Comparison of ENCODE assay signal across 7 cellular contexts in the genomic region with DNA sequence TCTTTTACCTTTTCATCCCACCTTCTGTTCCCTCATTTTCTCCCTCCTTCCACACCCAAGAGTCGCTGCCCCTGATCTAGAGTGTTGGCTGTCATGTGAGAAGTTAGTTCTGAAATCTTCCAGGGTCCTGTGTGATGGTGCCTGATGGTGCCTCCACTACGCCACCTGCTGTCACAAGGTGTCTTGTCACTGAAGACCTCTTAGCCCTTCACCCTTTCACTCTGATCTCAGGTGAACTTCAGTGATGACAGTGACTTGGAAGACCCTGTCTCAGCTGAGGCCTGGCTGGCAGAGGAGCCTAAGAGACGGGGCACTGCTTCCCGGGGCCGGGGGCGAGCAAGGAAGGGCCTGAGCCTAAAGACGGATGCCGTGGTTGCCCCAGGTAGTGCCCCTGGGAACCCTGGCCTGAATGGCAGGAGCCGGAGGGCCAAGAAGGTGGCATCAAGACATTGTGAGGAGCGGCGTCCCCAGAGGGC. TPM values are rescaled to one million over a fixed set of nuclear protein-coding genes. Genes with fewer than 3 reads are reported as not detected.
DNase-seq lines count a peak whose midpoint lies in the region; ATAC-seq, FAIRE-seq and TF ChIP-seq lines count a peak whose summit lies in the region.

No MANE protein-coding gene starts in this region.

- ATAC-seq in HepG2 (peak; percentile 84), HG03520 (IDR thresholded peaks at IDR 0.05; ENCODE audit: unreplicated experiment) (no peak)

- CTCF ChIA-PET in HepG2 (lab: Yijun Ruan, JAX; ENCODE audit: low intra/inter-chr PET ratio, low total read pairs), result interaction anchor here (1.3 to 4.5 kb wide), 2 partner anchors 75 to 129 kb away, joined by 3 to 66 read pairs; no protein-coding TSS in a partner anchor

- BruUV-seq in HepG2 (replicated peaks; lab: Mats Ljungman, UMichigan), result no TSS peak

- H3K9me3 ChIP-seq in colonic mucosa (no peaks in the 10 kb centered on the region), HepG2 (ENCODE audit: low read length) (no peaks in the 10 kb centered on the region)

- no peak for TF ChIP-seq POLR2A in HepG2 (IDR thresholded peaks at IDR 0.05; ENCODE audit: insufficient read depth in 1 of 2, low read depth in 2 of 2, low read length in 2 of 2)

- peak; percentile 83 for DNase-seq in GM12865 (ENCODE audit: low read depth)
- peak; percentile 2 for DNase-seq in NCI-H1105 (lab: John Stamatoyannopoulos, UW)
- peak; percentile 72 for DNase-seq in activated CD4-positive, alpha-beta T cell treated with anti-CD3 and anti-CD28 coated beads for 48 hours
- DNase-seq in colonic mucosa, result peak; percentile 74
- peak; percentile 38 for DNase-seq in HepG2 (ENCODE audit: low spot score)
- peak; percentile 43 for DNase-seq in stimulated activated CD8-positive, alpha-beta memory T cell treated with anti-CD3 and anti-CD28 coated beads, Interleukin-12 subunit alpha, Interleukin-12 subunit beta, amount 100 ng/mL, for 4 hours (ENCODE audit: low read depth)

- no peaks in the 10 kb centered on the region for H4K20me1 ChIP-seq in HepG2 (ENCODE audit: insufficient read depth, low read length)

- 68% methylated on average over 10 of the region's 11 CpGs for WGBS in HepG2 (ENCODE audit: low lambda C conversion rate)

- H3K27me3 ChIP-seq in colonic mucosa (no peaks in the 10 kb centered on the region), HepG2 (ENCODE audit: control insufficient read depth in 1 of 2, insufficient read depth in 2 of 2, low read length in 2 of 2) (no peaks in the 10 kb centered on the region)

- no peaks in the 10 kb centered on the region for H3K36me3 ChIP-seq in colonic mucosa
- peaks cover 21 to 67% of the 10 kb centered on the region in 2 experiments for H3K36me3 ChIP-seq in HepG2 (replicated peaks in 1 of 2; ENCODE audit: control insufficient read depth in 1 of 2, insufficient read depth in 2 of 2, low read length in 2 of 2)

- peak; percentile 67 for TF ChIP-seq CTCF in GM12865 (IDR thresholded peaks at IDR 0.05; ENCODE audit: insufficient read depth, low read depth, low read length, missing control alignments)
- TF ChIP-seq CTCF in colonic mucosa (IDR thresholded peaks at IDR 0.05), result peak; percentile 73
- peak; percentile 82 for TF ChIP-seq CTCF in HepG2 (CRISPR knock-in tag; IDR thresholded peaks at IDR 0.05)

- H3K9ac ChIP-seq in colonic mucosa (ENCODE audit: low read depth in 2 of 2, low read length in 2 of 2) (no peak overlapping the region), HepG2 (ENCODE audit: insufficient read depth, low read depth, low read length) (no peak overlapping the region)

- H3K4me2 ChIP-seq in HepG2 (ENCODE audit: low read depth, low read length), result no peak overlapping the region

- POLR2A ChIA-PET in HepG2 (lab: Yijun Ruan, JAX), result no interaction called here

- FAIRE-seq in HepG2 (lab: Jason Lieb, UNC), result peak; percentile 89

- H3K27ac ChIP-seq in colonic mucosa (no peak overlapping the region), HepG2 (ENCODE audit: extremely low read length, insufficient read depth, low read length) (no peak overlapping the region)

- no peaks in the 10 kb centered on the region for H3K79me2 ChIP-seq in HepG2 (ENCODE audit: insufficient read depth, low read length)

- H2AFZ ChIP-seq in HepG2 (ENCODE audit: low read length), result no peak overlapping the region

- no peak for TF ChIP-seq EP300 in HepG2 (IDR thresholded peaks at IDR 0.05; ENCODE audit: low read depth in 2 of 2, low read length in 2 of 2)
- TF ChIP-seq EP300 in HepG2 (CRISPR knock-in tag; IDR thresholded peaks at IDR 0.05; ENCODE audit: borderline replicate concordance), result no peak

- TF ChIP-seq RAD21 in HepG2 (CRISPR knock-in tag; IDR thresholded peaks at IDR 0.05), result peak; percentile 66

- no peaks in the 10 kb centered on the region for H3K4me1 ChIP-seq in colonic mucosa
- no peaks in the 10 kb centered on the region for H3K4me1 ChIP-seq in HepG2 (ENCODE audit: insufficient read depth, low read length)

- in situ Hi-C loops in HepG2 (cut with HindIII; ENCODE audit: extremely low pct_ligation_motif_present, low pct_unique_long_range_greater_than_20kb), result loop anchor here (5.0 kb wide), 1 partner anchor 75 kb away; no protein-coding TSS in a partner anchor

- intact Hi-C loops in colonic mucosa (cut with DNase I), result loop anchor here (2.0 kb wide), 1 partner anchor 73 kb away; no protein-coding TSS in a partner anchor
- intact Hi-C loops in HepG2 (cut with micrococcal nuclease; ENCODE audit: unreplicated experiment), result loop anchor here (1.0 to 5.0 kb wide), 2 partner anchors 74 to 130 kb away; no protein-coding TSS in a partner anchor

- H3K4me3 ChIP-seq in GM12865 (ENCODE audit: low read depth, low read length) (no peak overlapping the region), colonic mucosa (no peak overlapping the region), HepG2 (replicated peaks in 1 of 3; ENCODE audit: insufficient read depth in 1 of 3, low read depth in 2 of 3, low read length in 3 of 3) (no peak overlapping the region)

RNA-seq across cellular contexts. Expression of gene PFDN5, which starts 7.6 kb away (rescaled TPM):
- 100 to 1,000 TPM; 247 to 305 TPM for total RNA-seq in colonic mucosa
- total RNA-seq in HepG2 (2016; rRNA removed; fragmentation: Illumina TruSeq; extraction: Trizol), result 462 and 578 TPM in 2 replicates
- total RNA-seq in HepG2 (2016; cell fraction: cytosol; rRNA removed; fragmentation: Illumina TruSeq; extraction: Trizol; ENCODE audit: low read depth), result 461 and 472 TPM in 2 replicates
- 478 and 604 TPM in 2 replicates for total RNA-seq in HepG2 (2016; cell fraction: insoluble cytoplasmic fraction; rRNA removed; fragmentation: Illumina TruSeq; extraction: Trizol)
- total RNA-seq in HepG2 (2016; cell fraction: membrane; rRNA removed; fragmentation: Illumina TruSeq; extraction: Trizol), result 502 and 534 TPM in 2 replicates
- 239 and 246 TPM in 2 replicates for total RNA-seq in HepG2 (2016; cell fraction: nucleus; rRNA removed; fragmentation: Illumina TruSeq; extraction: Trizol)
- polyA plus RNA-seq in HepG2 (2011; rRNA removed), result 440 and 449 TPM in 2 replicates
- 513 and 623 TPM in 2 replicates for polyA plus RNA-seq in HepG2 (2011; cell fraction: cytosol; rRNA removed)
- polyA plus RNA-seq in HepG2 (2011; cell fraction: nucleus; rRNA removed), result 505 and 601 TPM in 2 replicates
- polyA plus RNA-seq in HepG2 (2012), result 398 and 423 TPM in 2 replicates
- 472 and 500 TPM in 2 replicates for polyA plus RNA-seq in HepG2 (2016; cell fraction: cytosol; fragmentation: Illumina TruSeq; extraction: Trizol; ENCODE audit: low read depth)
- polyA plus RNA-seq in HepG2 (2016; cell fraction: insoluble cytoplasmic fraction; fragmentation: Illumina TruSeq; extraction: Trizol; ENCODE audit: low read depth), result 484 and 533 TPM in 2 replicates
- 441 and 460 TPM in 2 replicates for polyA plus RNA-seq in HepG2 (2016; cell fraction: membrane; fragmentation: Illumina TruSeq; extraction: Trizol; ENCODE audit: low read depth)
- polyA plus RNA-seq in HepG2 (2016; cell fraction: nucleus; fragmentation: Illumina TruSeq; extraction: Trizol; ENCODE audit: insufficient read depth, low read depth), result 433 and 469 TPM in 2 replicates
- 90.5 and 285 TPM in 2 replicates for polyA minus RNA-seq in HepG2 (2011; rRNA and poly(A)+ RNA removed; ENCODE audit: low replicate concordance)
- polyA minus RNA-seq in HepG2 (2011; cell fraction: cytosol; rRNA and poly(A)+ RNA removed), result 52.1 and 57.1 TPM in 2 replicates
- 96.6 and 129 TPM in 2 replicates for polyA minus RNA-seq in HepG2 (2011; cell fraction: nucleus; rRNA and poly(A)+ RNA removed)

RNA-seq across cellular contexts. Expression of gene MYG1, which starts 11.7 kb away (rescaled TPM):
- 10 to 100 TPM; 37.4 to 60.6 TPM for total RNA-seq in colonic mucosa
- total RNA-seq in HepG2 (2016; rRNA removed; fragmentation: Illumina TruSeq; extraction: Trizol), result 58.0 and 62.6 TPM in 2 replicates
- total RNA-seq in HepG2 (2016; cell fraction: cytosol; rRNA removed; fragmentation: Illumina TruSeq; extraction: Trizol; ENCODE audit: low read depth), result 35.2 and 36.5 TPM in 2 replicates
- 58.1 and 59.2 TPM in 2 replicates for total RNA-seq in HepG2 (2016; cell fraction: insoluble cytoplasmic fraction; rRNA removed; fragmentation: Illumina TruSeq; extraction: Trizol)
- total RNA-seq in HepG2 (2016; cell fraction: membrane; rRNA removed; fragmentation: Illumina TruSeq; extraction: Trizol), result 45.1 and 51.7 TPM in 2 replicates
- total RNA-seq in HepG2 (2016; cell fraction: nucleus; rRNA removed; fragmentation: Illumina TruSeq; extraction: Trizol), result 28.7 and 35.7 TPM in 2 replicates
- 38.6 and 40.7 TPM in 2 replicates for polyA plus RNA-seq in HepG2 (2011; rRNA removed)
- 42.9 and 57.6 TPM in 2 replicates for polyA plus RNA-seq in HepG2 (2011; cell fraction: cytosol; rRNA removed)
- polyA plus RNA-seq in HepG2 (2011; cell fraction: nucleus; rRNA removed), result 32.2 and 36.0 TPM in 2 replicates
- 21.3 and 34.6 TPM in 2 replicates for polyA plus RNA-seq in HepG2 (2012)
- polyA plus RNA-seq in HepG2 (2016; cell fraction: cytosol; fragmentation: Illumina TruSeq; extraction: Trizol; ENCODE audit: low read depth), result 38.0 and 47.5 TPM in 2 replicates
- 49.2 and 59.1 TPM in 2 replicates for polyA plus RNA-seq in HepG2 (2016; cell fraction: insoluble cytoplasmic fraction; fragmentation: Illumina TruSeq; extraction: Trizol; ENCODE audit: low read depth)
- polyA plus RNA-seq in HepG2 (2016; cell fraction: membrane; fragmentation: Illumina TruSeq; extraction: Trizol; ENCODE audit: low read depth), result 39.2 and 41.9 TPM in 2 replicates
- 54.0 and 73.0 TPM in 2 replicates for polyA plus RNA-seq in HepG2 (2016; cell fraction: nucleus; fragmentation: Illumina TruSeq; extraction: Trizol; ENCODE audit: insufficient read depth, low read depth)
- polyA minus RNA-seq in HepG2 (2011; rRNA and poly(A)+ RNA removed; ENCODE audit: low replicate concordance), result 43.6 and 97.4 TPM in 2 replicates
- polyA minus RNA-seq in HepG2 (2011; cell fraction: cytosol; rRNA and poly(A)+ RNA removed), result 15.0 and 19.7 TPM in 2 replicates
- 8.8 and 14.4 TPM in 2 replicates for polyA minus RNA-seq in HepG2 (2011; cell fraction: nucleus; rRNA and poly(A)+ RNA removed)

RNA-seq across cellular contexts. Expression of gene ESPL1, which starts 19.7 kb away (rescaled TPM):
- total RNA-seq in colonic mucosa (10 to 100 TPM in 1 of 2 donors, 1 to 10 TPM in 1; 9.6 to 34.6 TPM), HepG2 (2016; rRNA removed; fragmentation: Illumina TruSeq; extraction: Trizol) (11.5 and 11.6 TPM in 2 replicates)
- 2.5 and 2.8 TPM in 2 replicates for total RNA-seq in HepG2 (2016; cell fraction: cytosol; rRNA removed; fragmentation: Illumina TruSeq; extraction: Trizol; ENCODE audit: low read depth)
- total RNA-seq in HepG2 (2016; cell fraction: insoluble cytoplasmic fraction; rRNA removed; fragmentation: Illumina TruSeq; extraction: Trizol), result 11.5 and 12.0 TPM in 2 replicates
- total RNA-seq in HepG2 (2016; cell fraction: membrane; rRNA removed; fragmentation: Illumina TruSeq; extraction: Trizol), result 3.1 and 4.2 TPM in 2 replicates
- 16.7 and 24.8 TPM in 2 replicates for total RNA-seq in HepG2 (2016; cell fraction: nucleus; rRNA removed; fragmentation: Illumina TruSeq; extraction: Trizol)
- polyA plus RNA-seq in HepG2 (2011; rRNA removed), result 5.3 and 5.8 TPM in 2 replicates
- 1.9 and 3.3 TPM in 2 replicates for polyA plus RNA-seq in HepG2 (2011; cell fraction: cytosol; rRNA removed)
- 22.2 and 36.2 TPM in 2 replicates for polyA plus RNA-seq in HepG2 (2011; cell fraction: nucleus; rRNA removed)
- 2.4 and 4.2 TPM in 2 replicates for polyA plus RNA-seq in HepG2 (2012)
- polyA plus RNA-seq in HepG2 (2016; cell fraction: cytosol; fragmentation: Illumina TruSeq; extraction: Trizol; ENCODE audit: low read depth), result 0.60 and 0.89 TPM in 2 replicates
- polyA plus RNA-seq in HepG2 (2016; cell fraction: insoluble cytoplasmic fraction; fragmentation: Illumina TruSeq; extraction: Trizol; ENCODE audit: low read depth), result 5.1 and 8.7 TPM in 2 replicates
- 1.7 and 1.8 TPM in 2 replicates for polyA plus RNA-seq in HepG2 (2016; cell fraction: membrane; fragmentation: Illumina TruSeq; extraction: Trizol; ENCODE audit: low read depth)
- 41.3 and 46.0 TPM in 2 replicates for polyA plus RNA-seq in HepG2 (2016; cell fraction: nucleus; fragmentation: Illumina TruSeq; extraction: Trizol; ENCODE audit: insufficient read depth, low read depth)
- polyA minus RNA-seq in HepG2 (2011; rRNA and poly(A)+ RNA removed; ENCODE audit: low replicate concordance), result 14.1 and 75.7 TPM in 2 replicates
- 2.5 and 3.9 TPM in 2 replicates for polyA minus RNA-seq in HepG2 (2011; cell fraction: cytosol; rRNA and poly(A)+ RNA removed)
- polyA minus RNA-seq in HepG2 (2011; cell fraction: nucleus; rRNA and poly(A)+ RNA removed), result 13.1 and 16.0 TPM in 2 replicates

RNA-seq across cellular contexts. Expression of gene AAAS, which starts 33.6 kb away (rescaled TPM):
- total RNA-seq in colonic mucosa (10 to 100 TPM; 36.4 to 61.4 TPM), HepG2 (2016; rRNA removed; fragmentation: Illumina TruSeq; extraction: Trizol) (47.6 and 49.9 TPM in 2 replicates)
- total RNA-seq in HepG2 (2016; cell fraction: cytosol; rRNA removed; fragmentation: Illumina TruSeq; extraction: Trizol; ENCODE audit: low read depth), result 6.3 and 7.4 TPM in 2 replicates
- total RNA-seq in HepG2 (2016; cell fraction: insoluble cytoplasmic fraction; rRNA removed; fragmentation: Illumina TruSeq; extraction: Trizol), result 49.9 and 52.5 TPM in 2 replicates
- total RNA-seq in HepG2 (2016; cell fraction: membrane; rRNA removed; fragmentation: Illumina TruSeq; extraction: Trizol), result 10.6 and 11.1 TPM in 2 replicates
- total RNA-seq in HepG2 (2016; cell fraction: nucleus; rRNA removed; fragmentation: Illumina TruSeq; extraction: Trizol), result 41.2 and 46.6 TPM in 2 replicates
- polyA plus RNA-seq in HepG2 (2011; rRNA removed), result 52.0 and 54.0 TPM in 2 replicates
- polyA plus RNA-seq in HepG2 (2011; cell fraction: cytosol; rRNA removed), result 37.5 and 46.8 TPM in 2 replicates
- polyA plus RNA-seq in HepG2 (2011; cell fraction: nucleus; rRNA removed), result 182 and 197 TPM in 2 replicates
- 40.1 and 43.3 TPM in 2 replicates for polyA plus RNA-seq in HepG2 (2012)
- polyA plus RNA-seq in HepG2 (2016; cell fraction: cytosol; fragmentation: Illumina TruSeq; extraction: Trizol; ENCODE audit: low read depth), result 6.0 and 6.9 TPM in 2 replicates
- polyA plus RNA-seq in HepG2 (2016; cell fraction: insoluble cytoplasmic fraction; fragmentation: Illumina TruSeq; extraction: Trizol; ENCODE audit: low read depth), result 54.2 and 64.7 TPM in 2 replicates
- polyA plus RNA-seq in HepG2 (2016; cell fraction: membrane; fragmentation: Illumina TruSeq; extraction: Trizol; ENCODE audit: low read depth), result 9.0 and 9.4 TPM in 2 replicates
- polyA plus RNA-seq in HepG2 (2016; cell fraction: nucleus; fragmentation: Illumina TruSeq; extraction: Trizol; ENCODE audit: insufficient read depth, low read depth), result 70.0 and 70.8 TPM in 2 replicates
- 115 and 225 TPM in 2 replicates for polyA minus RNA-seq in HepG2 (2011; rRNA and poly(A)+ RNA removed; ENCODE audit: low replicate concordance)
- 21.9 and 28.0 TPM in 2 replicates for polyA minus RNA-seq in HepG2 (2011; cell fraction: cytosol; rRNA and poly(A)+ RNA removed)
- 39.3 and 48.9 TPM in 2 replicates for polyA minus RNA-seq in HepG2 (2011; cell fraction: nucleus; rRNA and poly(A)+ RNA removed)

RNA-seq across cellular contexts. Expression of gene SP7, which starts 48.4 kb away (rescaled TPM):
- total RNA-seq in colonic mucosa (not detected), HepG2 (2016; rRNA removed; fragmentation: Illumina TruSeq; extraction: Trizol) (not detected in 2 replicates)
- not detected in 2 replicates for total RNA-seq in HepG2 (2016; cell fraction: cytosol; rRNA removed; fragmentation: Illumina TruSeq; extraction: Trizol; ENCODE audit: low read depth)
- total RNA-seq in HepG2 (2016; cell fraction: insoluble cytoplasmic fraction; rRNA removed; fragmentation: Illumina TruSeq; extraction: Trizol), result not detected in 2 replicates
- total RNA-seq in HepG2 (2016; cell fraction: membrane; rRNA removed; fragmentation: Illumina TruSeq; extraction: Trizol), result not detected in 2 replicates
- not detected in 2 replicates for total RNA-seq in HepG2 (2016; cell fraction: nucleus; rRNA removed; fragmentation: Illumina TruSeq; extraction: Trizol)
- polyA plus RNA-seq in HepG2 (2011; rRNA removed), result not detected in 2 replicates
- polyA plus RNA-seq in HepG2 (2011; cell fraction: cytosol; rRNA removed), result not detected in 2 replicates
- not detected in 2 replicates for polyA plus RNA-seq in HepG2 (2011; cell fraction: nucleus; rRNA removed)
- not detected in 2 replicates for polyA plus RNA-seq in HepG2 (2012)
- not detected in 2 replicates for polyA plus RNA-seq in HepG2 (2016; cell fraction: cytosol; fragmentation: Illumina TruSeq; extraction: Trizol; ENCODE audit: low read depth)
- not detected in 2 replicates for polyA plus RNA-seq in HepG2 (2016; cell fraction: insoluble cytoplasmic fraction; fragmentation: Illumina TruSeq; extraction: Trizol; ENCODE audit: low read depth)
- polyA plus RNA-seq in HepG2 (2016; cell fraction: membrane; fragmentation: Illumina TruSeq; extraction: Trizol; ENCODE audit: low read depth), result not detected in 2 replicates
- polyA plus RNA-seq in HepG2 (2016; cell fraction: nucleus; fragmentation: Illumina TruSeq; extraction: Trizol; ENCODE audit: insufficient read depth, low read depth), result not detected in 2 replicates
- polyA minus RNA-seq in HepG2 (2011; rRNA and poly(A)+ RNA removed; ENCODE audit: low replicate concordance), result not detected in 2 replicates
- not detected in 2 replicates for polyA minus RNA-seq in HepG2 (2011; cell fraction: cytosol; rRNA and poly(A)+ RNA removed)
- polyA minus RNA-seq in HepG2 (2011; cell fraction: nucleus; rRNA and poly(A)+ RNA removed), result not detected in 2 replicates

Comparison
In these comparisons a context has a peak if more than half of its experiments do, and no peak if none do; other contexts are left out.
1. DNase-seq: peak in every context shown above with its lines; median percentile 83 in GM12865; 74 in colonic mucosa; 72 in activated CD4-positive, alpha-beta T cell treated with anti-CD3 and anti-CD28 coated beads for 48 hours; 43 in stimulated activated CD8-positive, alpha-beta memory T cell treated with anti-CD3 and anti-CD28 coated beads, Interleukin-12 subunit alpha, Interleukin-12 subunit beta, amount 100 ng/mL, for 4 hours; 38 in HepG2; 2 in NCI-H1105.